Comparison of ENCODE assay signal across 8 cellular contexts in the genomic region with DNA sequence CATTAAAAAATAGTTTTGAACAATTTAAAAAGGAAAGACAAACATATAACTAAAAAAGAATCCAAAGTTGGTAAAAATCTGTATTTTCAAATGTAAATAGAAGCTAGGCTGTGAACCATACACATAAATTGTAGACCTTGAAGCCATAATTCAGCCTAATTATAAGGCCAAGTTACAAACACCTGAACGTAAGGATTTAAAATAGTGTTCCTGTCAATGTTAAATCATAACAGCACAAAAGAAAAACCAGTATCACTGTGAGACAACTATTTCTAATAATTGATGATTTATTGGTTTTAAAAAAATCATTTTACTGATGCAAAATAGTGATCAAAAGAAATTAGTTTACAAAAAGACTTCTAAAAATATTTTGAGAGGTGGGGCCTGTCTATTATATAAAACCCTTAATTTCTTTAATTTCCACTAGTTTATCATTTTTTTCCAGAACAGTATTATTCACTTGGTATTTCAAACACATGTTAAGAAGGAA. TPM values are rescaled to one million over a fixed set of nuclear protein-coding genes. Genes with fewer than 3 reads are reported as not detected.
DNase-seq lines count a peak whose midpoint lies in the region; ATAC-seq and TF ChIP-seq lines count a peak whose summit lies in the region.

No MANE protein-coding gene starts in this region.

- POLR2A ChIA-PET in SK-N-SH (lab: Yijun Ruan, JAX), result interaction anchor here (0.9 to 2.3 kb wide), 7 partner anchors 8 to 165 kb away, joined by 3 to 21 read pairs (median 5); a partner anchor contains a TSS

- no peaks in the 10 kb centered on the region for H3K9me2 ChIP-seq in SK-N-SH

- no peak for TF ChIP-seq EP300 in SK-N-SH (IDR thresholded peaks at IDR 0.05; ENCODE audit: borderline replicate concordance in 1 of 2, low read depth in 1 of 2, low read length in 1 of 2)

- H3F3A ChIP-seq in SK-N-SH (replicated peaks; ENCODE audit: insufficient read depth), result peaks cover 57% of the 10 kb centered on the region

- peak overlapping the region; percentile 89 to 92 for H3K27ac Mint-ChIP-seq in activated naive CD4-positive, alpha-beta T cell treated with anti-CD3 and anti-CD28 coated beads, Interleukin-2, amount 50 U/mL, for 72 hours

- H3K79me2 ChIP-seq in SK-N-SH (ENCODE audit: insufficient read depth), result peaks cover 87% of the 10 kb centered on the region

- H2AFZ ChIP-seq in SK-N-SH (ENCODE audit: low read depth), result no peak overlapping the region

- H3K27me3 ChIP-seq in SK-N-SH (ENCODE audit: insufficient read depth) (no peaks in the 10 kb centered on the region), iPS-20b (ENCODE audit: insufficient read depth, low read length) (no peaks in the 10 kb centered on the region), stomach smooth muscle (ENCODE audit: control insufficient read depth in 1 of 2, insufficient read depth in 2 of 2, low read length in 2 of 2) (no peaks in the 10 kb centered on the region)

- no peak for TF ChIP-seq CTCF in SK-N-SH (IDR thresholded peaks at IDR 0.05)

- H3K4me1 ChIP-seq in SK-N-SH (ENCODE audit: control insufficient read depth in 1 of 2, insufficient read depth in 2 of 2, low read depth in 1 of 2, low read length in 1 of 2) (peaks cover 27 to 51% of the 10 kb centered on the region in 2 experiments), iPS-20b (ENCODE audit: insufficient read depth, low read length) (peaks cover 58% of the 10 kb centered on the region), stomach smooth muscle (ENCODE audit: control insufficient read depth, insufficient read depth, low read length) (peaks cover 22% of the 10 kb centered on the region)

- ATAC-seq in SK-N-SH treated with all-trans-retinoic acid at 6 μM for 48 hours, result no peak
- ATAC-seq in activated naive CD4-positive, alpha-beta T cell treated with anti-CD3 and anti-CD28 coated beads, Interleukin-2, amount 50 U/mL, for 72 hours, result no peak
- no peak for ATAC-seq in GM19351 (IDR thresholded peaks at IDR 0.05; ENCODE audit: unreplicated experiment)
- ATAC-seq in HG02623 (IDR thresholded peaks at IDR 0.05; ENCODE audit: unreplicated experiment), result no peak
- ATAC-seq in HG03095 (IDR thresholded peaks at IDR 0.05; ENCODE audit: unreplicated experiment), result no peak

- CTCF ChIA-PET in SK-N-SH (lab: Yijun Ruan, JAX), result interaction anchor here (1.0 to 8.3 kb wide), 11 partner anchors 43 to 478 kb away, joined by 3 to 73 read pairs (median 9); no protein-coding TSS in a partner anchor

- H3K9me3 ChIP-seq in SK-N-SH, result no peaks in the 10 kb centered on the region
- H3K9me3 ChIP-seq in iPS-20b (ENCODE audit: insufficient read depth, low read depth, low read length), result no peaks in the 10 kb centered on the region
- no peaks in the 10 kb centered on the region for H3K9me3 ChIP-seq in stomach smooth muscle (ENCODE audit: control insufficient read depth in 2 of 2, low read length in 2 of 2)

- H3K4me2 ChIP-seq in SK-N-SH, result peak overlapping the region; percentile 90

- no peaks in the 10 kb centered on the region for H3K9me3 Mint-ChIP-seq in activated naive CD4-positive, alpha-beta T cell treated with anti-CD3 and anti-CD28 coated beads, Interleukin-2, amount 50 U/mL, for 72 hours

- DNase-seq in SK-N-SH, result no peak
- no peak for DNase-seq in activated naive CD4-positive, alpha-beta T cell treated with anti-CD3 and anti-CD28 coated beads, Interleukin-2, amount 50 U/mL, for 72 hours (ENCODE audit: low spot score in 2 of 2)

- H3K36me3 Mint-ChIP-seq in activated naive CD4-positive, alpha-beta T cell treated with anti-CD3 and anti-CD28 coated beads, Interleukin-2, amount 50 U/mL, for 72 hours, result peaks cover 48 to 56% of the 10 kb centered on the region in 2 donors

- peaks cover 51 to 66% of the 10 kb centered on the region in 2 experiments for H3K36me3 ChIP-seq in SK-N-SH (replicated peaks in 1 of 2; ENCODE audit: control insufficient read depth in 1 of 2, insufficient read depth in 2 of 2, low read length in 1 of 2)
- H3K36me3 ChIP-seq in iPS-20b (ENCODE audit: insufficient read depth, low read depth, low read length), result peaks cover 48% of the 10 kb centered on the region
- H3K36me3 ChIP-seq in stomach smooth muscle (ENCODE audit: control insufficient read depth in 2 of 2, insufficient read depth in 2 of 2, low read length in 2 of 2), result peaks cover 8 to 30% of the 10 kb centered on the region in 2 donors

- peaks cover 21% of the 10 kb centered on the region for H4K20me1 ChIP-seq in SK-N-SH (ENCODE audit: insufficient read depth)

- 8% methylated on average over 1 of the region's 1 CpG for WGBS in SK-N-SH (ENCODE audit: low lambda C conversion rate)

- TF ChIP-seq RAD21 in SK-N-SH (IDR thresholded peaks at IDR 0.05; ENCODE audit: low read length), result no peak

- H3K27ac ChIP-seq in SK-N-SH (ENCODE audit: low read depth in 2 of 2, low read length in 1 of 2) (peak overlapping the region; percentile 98 to 100), iPS-20b (ENCODE audit: low read length) (no peak overlapping the region), stomach smooth muscle (ENCODE audit: low read length) (peak overlapping the region; percentile 98)

- peak overlapping the region; percentile 94 for H3K9ac ChIP-seq in SK-N-SH
- H3K9ac ChIP-seq in iPS-20b (ENCODE audit: low read depth, low read length), result no peak overlapping the region; the same call in 1 of the 2 replicates
- peak overlapping the region; percentile 82 to 98 for H3K9ac ChIP-seq in stomach smooth muscle (ENCODE audit: low read length in 2 of 2)

- H3K4me3 ChIP-seq in SK-N-SH (ENCODE audit: low read depth in 2 of 2, low read length in 1 of 2), result peak overlapping the region; percentile 71 to 83
- H3K4me3 ChIP-seq in iPS-20b (ENCODE audit: low read length), result peak overlapping the region; percentile 87
- H3K4me3 ChIP-seq in stomach smooth muscle (ENCODE audit: low read length in 2 of 2), result peak overlapping the region; percentile 94 to 98

TF ChIP-seq in SK-N-SH, 30 proteins besides CTCF, POLR2A, EP300 and RAD21:
- TF ChIP-seq POLR2AphosphoS5 (IDR thresholded peaks at IDR 0.05; ENCODE audit: low read depth, low read length), result peak; percentile 5; the same call in 1 of the 2 replicates
- TF ChIP-seq, protein P1, sequence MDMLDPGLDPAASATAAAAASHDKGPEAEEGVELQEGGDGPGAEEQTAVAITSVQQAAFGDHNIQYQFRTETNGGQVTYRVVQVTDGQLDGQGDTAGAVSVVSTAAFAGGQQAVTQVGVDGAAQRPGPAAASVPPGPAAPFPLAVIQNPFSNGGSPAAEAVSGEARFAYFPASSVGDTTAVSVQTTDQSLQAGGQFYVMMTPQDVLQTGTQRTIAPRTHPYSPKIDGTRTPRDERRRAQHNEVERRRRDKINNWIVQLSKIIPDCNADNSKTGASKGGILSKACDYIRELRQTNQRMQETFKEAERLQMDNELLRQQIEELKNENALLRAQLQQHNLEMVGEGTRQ (IDR thresholded peaks at IDR 0.05; ENCODE audit: borderline replicate concordance, low read depth, low read length), result no peak

TF ChIP-seq in SK-N-SH treated with all-trans-retinoic acid at 6 μM for 48 hours, 23 proteins besides CTCF, POLR2A, EP300 and RAD21:
- TF ChIP-seq ZFP30 (CRISPR knock-in tag; IDR thresholded peaks at IDR 0.05), result no peak
- no peak for TF ChIP-seq OSR1 (CRISPR knock-in tag; IDR thresholded peaks at IDR 0.05)
- no peak for TF ChIP-seq TCF4 (CRISPR knock-in tag; IDR thresholded peaks at IDR 0.05; ENCODE audit: borderline replicate concordance)
- no peak for TF ChIP-seq CSDC2 (CRISPR knock-in tag; IDR thresholded peaks at IDR 0.05)
- TF ChIP-seq, protein P2, sequence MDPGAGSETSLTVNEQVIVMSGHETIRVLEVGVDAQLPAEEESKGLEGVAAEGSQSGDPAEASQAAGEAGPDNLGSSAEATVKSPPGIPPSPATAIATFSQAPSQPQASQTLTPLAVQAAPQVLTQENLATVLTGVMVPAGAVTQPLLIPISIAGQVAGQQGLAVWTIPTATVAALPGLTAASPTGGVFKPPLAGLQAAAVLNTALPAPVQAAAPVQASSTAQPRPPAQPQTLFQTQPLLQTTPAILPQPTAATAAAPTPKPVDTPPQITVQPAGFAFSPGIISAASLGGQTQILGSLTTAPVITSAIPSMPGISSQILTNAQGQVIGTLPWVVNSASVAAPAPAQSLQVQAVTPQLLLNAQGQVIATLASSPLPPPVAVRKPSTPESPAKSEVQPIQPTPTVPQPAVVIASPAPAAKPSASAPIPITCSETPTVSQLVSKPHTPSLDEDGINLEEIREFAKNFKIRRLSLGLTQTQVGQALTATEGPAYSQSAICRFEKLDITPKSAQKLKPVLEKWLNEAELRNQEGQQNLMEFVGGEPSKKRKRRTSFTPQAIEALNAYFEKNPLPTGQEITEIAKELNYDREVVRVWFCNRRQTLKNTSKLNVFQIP (CRISPR knock-in tag; IDR thresholded peaks at IDR 0.05; ENCODE audit: borderline replicate concordance, low read depth), result no peak
- TF ChIP-seq, protein P3, sequence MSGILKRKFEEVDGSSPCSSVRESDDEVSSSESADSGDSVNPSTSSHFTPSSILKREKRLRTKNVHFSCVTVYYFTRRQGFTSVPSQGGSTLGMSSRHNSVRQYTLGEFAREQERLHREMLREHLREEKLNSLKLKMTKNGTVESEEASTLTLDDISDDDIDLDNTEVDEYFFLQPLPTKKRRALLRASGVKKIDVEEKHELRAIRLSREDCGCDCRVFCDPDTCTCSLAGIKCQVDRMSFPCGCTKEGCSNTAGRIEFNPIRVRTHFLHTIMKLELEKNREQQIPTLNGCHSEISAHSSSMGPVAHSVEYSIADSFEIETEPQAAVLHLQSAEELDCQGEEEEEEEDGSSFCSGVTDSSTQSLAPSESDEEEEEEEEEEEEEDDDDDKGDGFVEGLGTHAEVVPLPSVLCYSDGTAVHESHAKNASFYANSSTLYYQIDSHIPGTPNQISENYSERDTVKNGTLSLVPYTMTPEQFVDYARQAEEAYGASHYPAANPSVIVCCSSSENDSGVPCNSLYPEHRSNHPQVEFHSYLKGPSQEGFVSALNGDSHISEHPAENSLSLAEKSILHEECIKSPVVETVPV (CRISPR knock-in tag; IDR thresholded peaks at IDR 0.05), result no peak
- TF ChIP-seq ZC3H10 (CRISPR knock-in tag; IDR thresholded peaks at IDR 0.05), result no peak; the same call in 1 of the 2 replicates
- TF ChIP-seq, protein P4, sequence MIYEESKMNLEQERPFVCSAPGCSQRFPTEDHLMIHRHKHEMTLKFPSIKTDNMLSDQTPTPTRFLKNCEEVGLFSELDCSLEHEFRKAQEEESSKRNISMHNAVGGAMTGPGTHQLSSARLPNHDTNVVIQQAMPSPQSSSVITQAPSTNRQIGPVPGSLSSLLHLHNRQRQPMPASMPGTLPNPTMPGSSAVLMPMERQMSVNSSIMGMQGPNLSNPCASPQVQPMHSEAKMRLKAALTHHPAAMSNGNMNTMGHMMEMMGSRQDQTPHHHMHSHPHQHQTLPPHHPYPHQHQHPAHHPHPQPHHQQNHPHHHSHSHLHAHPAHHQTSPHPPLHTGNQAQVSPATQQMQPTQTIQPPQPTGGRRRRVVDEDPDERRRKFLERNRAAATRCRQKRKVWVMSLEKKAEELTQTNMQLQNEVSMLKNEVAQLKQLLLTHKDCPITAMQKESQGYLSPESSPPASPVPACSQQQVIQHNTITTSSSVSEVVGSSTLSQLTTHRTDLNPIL (CRISPR knock-in tag; IDR thresholded peaks at IDR 0.05; ENCODE audit: low read depth), result no peak
TF ChIP-seq in SK-N-SH treated with all-trans-retinoic acid at 6 μM for 48 hours: peak in this region for 0.

RNA-seq across cellular contexts. Expression of a gene that starts 4.4 kb away (rescaled TPM):
- 40.3 and 73.9 TPM in 2 replicates for polyA plus RNA-seq in SK-N-SH (2012; rRNA removed)
- 28.1 and 46.6 TPM in 2 replicates for polyA plus RNA-seq in SK-N-SH (2012; cell fraction: cytosol; rRNA removed)
- 73.9 and 167 TPM in 2 replicates for polyA plus RNA-seq in SK-N-SH (2012; cell fraction: nucleus; rRNA removed)
- 100 to 1,000 TPM in 1 of 2 donors, 10 to 100 TPM in 1; 97.3 to 176 TPM for total RNA-seq in activated naive CD4-positive, alpha-beta T cell treated with anti-CD3 and anti-CD28 coated beads, Interleukin-2, amount 50 U/mL, for 72 hours
